ENCODE assay signal across 8 cellular contexts in genomic region chr1:158149577-158150269, GRCh38. TPM values are rescaled to one million over a fixed set of nuclear protein-coding genes. Genes with fewer than 3 reads are reported as not detected.
DNase-seq lines count a peak whose midpoint lies in the region; ATAC-seq, FAIRE-seq and TF ChIP-seq lines count a peak whose summit lies in the region.

No MANE protein-coding gene starts in this region.

- DNase-seq in A549 (ENCODE audit: low read depth in 1 of 2, low spot score in 1 of 2) (peak; percentile 92 to 95), GM19239 (ENCODE audit: insufficient read length, low spot score) (peak; percentile 45), LoVo (ENCODE audit: low spot score) (peak; percentile 83), T follicular helper cell (ENCODE audit: low read depth) (peak; percentile 31), adipocyte (ENCODE audit: low read depth) (peak; percentile 98), Right ventricle myocardium superior (peak; percentile 97), ovary (peak; percentile 95 to 98 (median 97)), testis (peak; percentile 96)

- TF ChIP-seq POLR2A in A549 (IDR thresholded peaks at IDR 0.05; ENCODE audit: low read length) (no peak), ovary (IDR thresholded peaks at IDR 0.05) (no peak), testis (IDR thresholded peaks at IDR 0.05) (no peak)

- peak overlapping the region; percentile 93 for H3K4me2 ChIP-seq in A549

- H3K27ac ChIP-seq in A549, result peak overlapping the region; percentile 78 to 80
- peak overlapping the region in 1 of 2 donors; percentile 62 for H3K27ac ChIP-seq in ovary
- H3K27ac ChIP-seq in testis, result peak overlapping the region; percentile 55 to 60

- no peak for TF ChIP-seq RAD21 in A549 (conservative IDR thresholded peaks at IDR 0.05 in 1 of 2, IDR thresholded peaks at IDR 0.05 in 1 of 2)

- CTCF ChIA-PET in A549 (lab: Yijun Ruan, JAX), result interaction anchor here (0.9 to 2.2 kb wide), 4 partner anchors 13 to 186 kb away, joined by 3 to 6 read pairs (median 4); no protein-coding TSS in a partner anchor

- POLR2A ChIA-PET in A549 (lab: Yijun Ruan, JAX), result no interaction called here

- peak; percentile 95 to 98 for ATAC-seq in A549
- ATAC-seq in Right ventricle myocardium superior (ENCODE audit: poor library complexity), result peak; percentile 97

- intact Hi-C loops in Right ventricle myocardium superior (cut with DNase I) (no loop called here), ovary (cut with DNase I) (no loop called here), testis (cut with DNase I; ENCODE audit: low total_unique reads) (no loop called here)

- H3K4me1 ChIP-seq in A549 (peaks cover 17% of the 10 kb centered on the region; the same call in 1 of the 3 replicates), adipocyte (ENCODE audit: control insufficient read depth, insufficient read depth, low read length) (peaks cover 28% of the 10 kb centered on the region), ovary (ENCODE audit: insufficient read depth) (peaks cover 5% of the 10 kb centered on the region), testis (peaks cover 17% of the 10 kb centered on the region)

- H3K4me3 ChIP-seq in A549, result peak overlapping the region; percentile 52
- peak overlapping the region; percentile 86 for H3K4me3 ChIP-seq in adipocyte (ENCODE audit: low read length)
- H3K4me3 ChIP-seq in ovary, result peak overlapping the region; percentile 35
- peak overlapping the region; percentile 39 to 50 for H3K4me3 ChIP-seq in testis

- H3K9me3 ChIP-seq in A549, result peaks cover 5% of the 10 kb centered on the region; the same call in 1 of the 3 replicates
- H3K9me3 ChIP-seq in adipocyte (ENCODE audit: control insufficient read depth, low read length), result no peaks in the 10 kb centered on the region
- no peaks in the 10 kb centered on the region for H3K9me3 ChIP-seq in ovary
- H3K9me3 ChIP-seq in testis, result no peaks in the 10 kb centered on the region

- no peaks in the 10 kb centered on the region for H3K36me3 ChIP-seq in adipocyte (ENCODE audit: control insufficient read depth, insufficient read depth, low read length, severe bottlenecking)
- no peaks in the 10 kb centered on the region for H3K36me3 ChIP-seq in ovary
- H3K36me3 ChIP-seq in testis (ENCODE audit: low read depth, missing control alignments), result no peaks in the 10 kb centered on the region

- no peak for TF ChIP-seq EP300 in A549 (IDR thresholded peaks at IDR 0.05)
- peak; percentile 97 for TF ChIP-seq EP300 in ovary (IDR thresholded peaks at IDR 0.05)

- TF ChIP-seq CTCF in A549 (IDR thresholded peaks at IDR 0.05) (no peak), ovary (IDR thresholded peaks at IDR 0.05) (no peak), testis (IDR thresholded peaks at IDR 0.05) (no peak)

- WGBS in A549 (ENCODE audit: missing lambda C conversion rate), result 7% methylated on average over 31 of the region's 31 CpGs
- WGBS in ovary, 3 donors, result 3 to 5% (median 5%) methylated on average over 31 of the region's 31 CpGs
- 4 to 11% methylated on average over 31 of the region's 31 CpGs for WGBS in testis, 2 donors

- H3K27me3 ChIP-seq in adipocyte (replicated peaks; ENCODE audit: control insufficient read depth, insufficient read depth, low read length), result no peaks in the 10 kb centered on the region
- no peaks in the 10 kb centered on the region for H3K27me3 ChIP-seq in ovary
- no peaks in the 10 kb centered on the region for H3K27me3 ChIP-seq in testis

- H3K9ac ChIP-seq in adipocyte (ENCODE audit: low read length), result peak overlapping the region; percentile 82

- no peak for FAIRE-seq in A549 (lab: Jason Lieb, UNC)
- FAIRE-seq in GM19239 (lab: Jason Lieb, UNC), result peak; percentile 85

TF ChIP-seq in A549, 52 proteins besides CTCF, POLR2A, EP300 and RAD21:
- TF ChIP-seq FOSL2 (IDR thresholded peaks at IDR 0.05) (no peak), FOSL2 (CRISPR knock-in tag; IDR thresholded peaks at IDR 0.05) (no peak), HES2 (IDR thresholded peaks at IDR 0.05) (no peak), EHMT2 (IDR thresholded peaks at IDR 0.05; ENCODE audit: low read depth) (no peak), CEBPB (IDR thresholded peaks at IDR 0.05) (0 out of 4 replicates have a peak, but pooled peaks of 1 of the 2 experiments have one; percentile 9), MAX (IDR thresholded peaks at IDR 0.05) (peak; percentile 71), CBX8 (IDR thresholded peaks at IDR 0.05) (no peak), E2F6 (IDR thresholded peaks at IDR 0.05; ENCODE audit: borderline replicate concordance, low read depth) (0 out of 2 replicates have a peak, but pooled peaks have one; percentile 55), PHF8 (IDR thresholded peaks at IDR 0.05; ENCODE audit: borderline replicate concordance, low read depth) (peak; percentile 2; the same call in 1 of the 2 replicates), MAZ (IDR thresholded peaks at IDR 0.05; ENCODE audit: borderline replicate concordance, low read depth, low read length) (no peak), HOXB13 (CRISPR knock-in tag; IDR thresholded peaks at IDR 0.05; ENCODE audit: low read depth) (no peak), RCOR1 (IDR thresholded peaks at IDR 0.05; ENCODE audit: low read depth, low read length) (no peak), HMGXB4 (CRISPR knock-in tag; IDR thresholded peaks at IDR 0.05; ENCODE audit: borderline replicate concordance) (no peak), JUNB (IDR thresholded peaks at IDR 0.05) (no peak), EHF (CRISPR knock-in tag; IDR thresholded peaks at IDR 0.05) (no peak), FOSB (CRISPR knock-in tag; IDR thresholded peaks at IDR 0.05) (no peak)
- TF ChIP-seq, protein P1, sequence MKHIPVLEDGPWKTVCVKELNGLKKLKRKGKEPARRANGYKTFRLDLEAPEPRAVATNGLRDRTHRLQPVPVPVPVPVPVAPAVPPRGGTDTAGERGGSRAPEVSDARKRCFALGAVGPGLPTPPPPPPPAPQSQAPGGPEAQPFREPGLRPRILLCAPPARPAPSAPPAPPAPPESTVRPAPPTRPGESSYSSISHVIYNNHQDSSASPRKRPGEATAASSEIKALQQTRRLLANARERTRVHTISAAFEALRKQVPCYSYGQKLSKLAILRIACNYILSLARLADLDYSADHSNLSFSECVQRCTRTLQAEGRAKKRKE (CRISPR knock-in tag; IDR thresholded peaks at IDR 0.05; ENCODE audit: low read depth), result no peak
TF ChIP-seq in A549: peak in this region for 4.

RNA-seq across cellular contexts. Expression of gene CD1D, which starts 31.0 kb away (rescaled TPM):
- polyA plus RNA-seq in A549 (2011; rRNA removed) (not detected in 2 replicates), A549 (2017; fragmentation: RNase III; extraction: RNeasy Plus Mini Kit Qiagen cat#74134 plus additional on column Dnase treatment) (0.04 to 0.08 TPM in 2 of 3 replicates, not detected in the other), ovary (1 to 10 TPM in 1 of 2 donors, under 1 TPM in 1; 0.69 to 2.0 TPM), testis (ENCODE audit: insufficient read depth, low read depth, low replicate concordance) (6.6 TPM)
- 0.01 TPM in 1 of 2 replicates, not detected in the other for polyA plus RNA-seq in A549 (2012; cell fraction: cytosol; rRNA removed)
- 0.05 and 0.06 TPM in 2 replicates for polyA plus RNA-seq in A549 (2012; cell fraction: nucleus; rRNA removed)
- polyA minus RNA-seq in A549 (2011; rRNA and poly(A)+ RNA removed), result not detected in 2 replicates
- total RNA-seq in Right ventricle myocardium superior (1.2 TPM), ovary (1 to 10 TPM in 1 of 7 donors, under 1 TPM in 6; 0.18 to 1.1 (median 0.46) TPM), testis (1 to 10 TPM; 2.5 to 3.1 TPM)

Comparison
In these comparisons a context has a peak if more than half of its experiments do, and no peak if none do; other contexts are left out.
1. DNase-seq: peak in every context shown above with its lines; median percentile 98 in adipocyte; 97 in Right ventricle myocardium superior; 97 in ovary; 96 in testis; 94 in A549; 83 in LoVo; 45 in GM19239; 31 in T follicular helper cell.
2. H3K4me3 ChIP-seq: peak in every context shown above with its lines; median percentile 86 in adipocyte; 52 in A549; 44 in testis; 35 in ovary.